ENCODE assay signal across 8 cellular contexts in genomic region chr1:162790303-162790984, GRCh38. TPM values are rescaled to one million over a fixed set of nuclear protein-coding genes. Genes with fewer than 3 reads are reported as not detected.
DNase-seq lines count a peak whose midpoint lies in the region; ATAC-seq and TF ChIP-seq lines count a peak whose summit lies in the region.
"Not testable (repeated sequence)": the region's sequence is repeated elsewhere in the genome, so short reads cannot be mapped to it uniquely, and the experiment has no call there.

Gene HSD17B7 (plus strand): TSS chr1:162790702. CDS start chr1:162790801, 99 bp downstream.

- not testable (repeated sequence) for H3K4me1 ChIP-seq in BLaER1, colonic mucosa

- peaks cover 13% of the 10 kb centered on the region; the same call in 1 of the 2 replicates for H3K36me3 ChIP-seq in BLaER1
- not testable (repeated sequence) for H3K36me3 ChIP-seq in colonic mucosa

- peak within 1 kb of the TSS; percentile 93 for H3K27ac Mint-ChIP-seq in activated CD4-positive, alpha-beta T cell treated with anti-CD3 and anti-CD28 coated beads, Interleukin-2, amount 10 ng/mL, durations not matched to agents 24 days and 14 days

- not testable (repeated sequence) for H3K27me3 Mint-ChIP-seq in activated CD4-positive, alpha-beta T cell treated with anti-CD3 and anti-CD28 coated beads, Interleukin-2, amount 10 ng/mL, durations not matched to agents 24 days and 14 days

- not testable (repeated sequence) for H3K27me3 ChIP-seq in BLaER1, colonic mucosa

- intact Hi-C loops in activated CD4-positive, alpha-beta T cell treated with anti-CD3 and anti-CD28 coated beads, Interleukin-2, amount 10 ng/mL, durations not matched to agents 24 days and 14 days (cut with micrococcal nuclease), result loop anchor here (5.0 kb wide), 1 partner anchor 228 kb away; the partner anchor contains the start of gene UAP1
- intact Hi-C loops in colonic mucosa (cut with DNase I); left colon (cut with DNase I, micrococcal nuclease): not testable (repeated sequence)

- not testable (repeated sequence) for TF ChIP-seq CTCF in colonic mucosa (IDR thresholded peaks at IDR 0.05)

- not testable (repeated sequence) for H3K9me3 ChIP-seq in BLaER1, colonic mucosa

- not testable (repeated sequence) for H3K4me1 Mint-ChIP-seq in activated CD4-positive, alpha-beta T cell treated with anti-CD3 and anti-CD28 coated beads, Interleukin-2, amount 10 ng/mL, durations not matched to agents 24 days and 14 days

- not testable (repeated sequence) for H3K9me3 Mint-ChIP-seq in activated CD4-positive, alpha-beta T cell treated with anti-CD3 and anti-CD28 coated beads, Interleukin-2, amount 10 ng/mL, durations not matched to agents 24 days and 14 days

- DNase-seq in NCI-H526 (lab: John Stamatoyannopoulos, UW) (peak; percentile 89 to 95), colonic mucosa (peak; percentile 89), left colon (peak; percentile 85 to 91)
- peak; percentile 94 for DNase-seq in activated CD4-positive, alpha-beta T cell treated with anti-CD3 and anti-CD28 coated beads, Interleukin-2, amount 10 ng/mL, durations not matched to agents 24 days and 14 days
- DNase-seq in stimulated activated CD4-positive, alpha-beta T cell treated with anti-CD3 and anti-CD28 coated beads, Interleukin-1b, Interleukin-23, amount 100 ng/mL, for 48 hours, result peak; percentile 77

- ATAC-seq in GM19372 (IDR thresholded peaks at IDR 0.05; ENCODE audit: low read depth, unreplicated experiment) (peak; percentile 100), HG03469 (IDR thresholded peaks at IDR 0.05; ENCODE audit: unreplicated experiment) (peak; percentile 99), left colon (peak; percentile 99)

- H3K4me3 ChIP-seq in BLaER1 (peak within 1 kb of the TSS; percentile 67), colonic mucosa (peak within 1 kb of the TSS; percentile 35)

- 0 out of 2 replicates have a peak within 1 kb of the TSS, but pooled peaks have one; percentile 38 for H3K9ac ChIP-seq in BLaER1
- H3K9ac ChIP-seq in colonic mucosa (ENCODE audit: low read depth in 2 of 2, low read length in 2 of 2), result not testable (repeated sequence)

- peak within 1 kb of the TSS; percentile 77 for H3K4me2 ChIP-seq in BLaER1

- H3K4me3 Mint-ChIP-seq in activated CD4-positive, alpha-beta T cell treated with anti-CD3 and anti-CD28 coated beads, Interleukin-2, amount 10 ng/mL, durations not matched to agents 24 days and 14 days, result peak within 1 kb of the TSS; percentile 88

- not testable (repeated sequence) for H4K20me1 ChIP-seq in BLaER1

- H3K27ac ChIP-seq in BLaER1 (peak within 1 kb of the TSS; percentile 51; the same call in 1 of the 2 replicates), colonic mucosa (peak within 1 kb of the TSS; percentile 78)

- not testable (repeated sequence) for H3K36me3 Mint-ChIP-seq in activated CD4-positive, alpha-beta T cell treated with anti-CD3 and anti-CD28 coated beads, Interleukin-2, amount 10 ng/mL, durations not matched to agents 24 days and 14 days (ENCODE audit: low read depth)

RNA-seq across cellular contexts. Expression of gene HSD17B7, which starts in this region (rescaled TPM):
- total RNA-seq in activated CD4-positive, alpha-beta T cell treated with anti-CD3 and anti-CD28 coated beads, Interleukin-2, amount 10 ng/mL, durations not matched to agents 24 days and 14 days, result 26.7 and 28.7 TPM in 2 replicates
- total RNA-seq in colonic mucosa (10 to 100 TPM; 17.7 to 32.1 TPM), left colon (10 to 100 TPM; 17.4 to 32.0 TPM)

Comparison
In these comparisons a context has a peak if more than half of its experiments do, and no peak if none do; other contexts are left out.
1. Peak in every context shown above with its lines: DNase-seq, ATAC-seq, H3K4me3 ChIP-seq and H3K27ac ChIP-seq.